ENCODE assay signal across 9 cellular contexts in the genomic region with DNA sequence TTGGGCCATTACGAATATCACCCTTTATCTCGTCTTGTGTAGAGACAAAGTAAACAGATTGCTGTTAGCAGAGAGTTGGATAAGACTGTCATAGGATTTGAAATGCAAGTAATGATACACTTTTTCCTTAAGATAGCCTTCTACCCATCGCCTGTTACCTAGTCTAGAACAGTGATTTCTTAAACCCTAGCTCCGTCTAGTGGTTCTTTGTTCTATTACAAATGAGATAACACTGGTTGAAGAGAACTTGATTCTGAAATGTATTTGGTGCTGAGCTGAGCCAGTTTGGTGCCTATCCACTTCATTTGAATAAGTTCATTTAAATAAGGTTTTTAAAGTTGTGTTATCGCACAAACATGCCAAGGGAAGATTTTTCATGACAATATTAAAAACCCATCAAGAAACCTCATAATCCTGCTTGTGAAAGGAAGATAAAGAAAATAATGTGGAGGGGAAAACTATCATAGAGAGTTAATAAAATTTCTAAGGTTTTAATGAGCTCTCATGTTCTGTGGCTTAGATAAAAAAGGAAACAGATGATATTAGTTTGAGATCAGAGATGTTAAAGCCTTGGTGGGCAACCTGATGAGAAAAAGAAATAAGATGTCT. TPM values are rescaled to one million over a fixed set of nuclear protein-coding genes. Genes with fewer than 3 reads are reported as not detected.
DNase-seq lines count a peak whose midpoint lies in the region; ATAC-seq and TF ChIP-seq lines count a peak whose summit lies in the region.
"Had no signal": no experiment of that assay in that cellular context is flagged by ENCODE, and none has a peak within 500 bp of the region (broad histone marks: within the 10 kb centered on the region; RNA-seq: fewer than 3 reads in every experiment).

No MANE protein-coding gene starts in this region.

- TF ChIP-seq CTCF in natural killer cell (IDR thresholded peaks at IDR 0.05): peak; percentile 15
- peak in 3 of 4 experiments; percentile 38 to 68 (median 58) for TF ChIP-seq CTCF in gastroesophageal sphincter (IDR thresholded peaks at IDR 0.05)
- peak; percentile 54 for TF ChIP-seq CTCF in psoas muscle (IDR thresholded peaks at IDR 0.05)

- H3K36me3 Mint-ChIP-seq in natural killer cell: no peaks in the 10 kb centered on the region
- no peaks in the 10 kb centered on the region for H3K36me3 Mint-ChIP-seq in natural killer cell treated with Interleukin-12 subunit alpha and Interleukin-12 subunit beta and Interleukin-15 and Interleukin-18, amount 100 ng/mL, for 72 hours
- H3K36me3 Mint-ChIP-seq: activated naive CD4-positive, alpha-beta T cell treated with anti-CD3 and anti-CD28 coated beads, Interleukin-2, amount 50 U/mL, for 72 hours had no signal

- WGBS in gastroesophageal sphincter (ENCODE audit: low coverage in 1 of 2), 2 donors: 15 to 16% methylated on average over 5 of the region's 5 CpGs
- 29 to 36% (median 30%) methylated on average over 5 of the region's 5 CpGs for WGBS in psoas muscle, 3 donors

- no peak for ATAC-seq in natural killer cell
- ATAC-seq in natural killer cell treated with Interleukin-12 subunit alpha and Interleukin-12 subunit beta and Interleukin-15 and Interleukin-18, amount 100 ng/mL, for 72 hours: no peak
- no peak for ATAC-seq in gastroesophageal sphincter
- ATAC-seq in psoas muscle: peak in 2 of 4 donors; percentile 45 to 68
- no peak for ATAC-seq in HG03135 (IDR thresholded peaks at IDR 0.05; ENCODE audit: unreplicated experiment)

- no peak for TF ChIP-seq POLR2A in gastroesophageal sphincter (IDR thresholded peaks at IDR 0.05)

- peaks cover 0 to 12% of the 10 kb centered on the region in 2 donors for H3K4me1 Mint-ChIP-seq in natural killer cell
- peaks cover 5 to 6% of the 10 kb centered on the region in 2 donors for H3K4me1 Mint-ChIP-seq in natural killer cell treated with Interleukin-12 subunit alpha and Interleukin-12 subunit beta and Interleukin-15 and Interleukin-18, amount 100 ng/mL, for 72 hours (ENCODE audit: low read depth in 2 of 2)

- H3K9me3 ChIP-seq in gastroesophageal sphincter (no peaks in the 10 kb centered on the region), psoas muscle (no peaks in the 10 kb centered on the region)

- peaks cover 53 to 82% of the 10 kb centered on the region in 2 donors for H3K27me3 Mint-ChIP-seq in natural killer cell (ENCODE audit: low read depth in 2 of 2)
- H3K27me3 Mint-ChIP-seq in natural killer cell treated with Interleukin-12 subunit alpha and Interleukin-12 subunit beta and Interleukin-15 and Interleukin-18, amount 100 ng/mL, for 72 hours: peaks cover 44 to 73% of the 10 kb centered on the region in 2 donors

- DNase-seq in natural killer cell (no peak), NAMALWA (ENCODE audit: low spot score) (peak; percentile 61), SW480 (ENCODE audit: low spot score) (peak; percentile 70), psoas muscle (no peak)
- no peak for DNase-seq in natural killer cell treated with Interleukin-12 subunit alpha and Interleukin-12 subunit beta and Interleukin-15 and Interleukin-18, amount 100 ng/mL, for 72 hours (ENCODE audit: low spot score)
- no peak for DNase-seq in stimulated activated CD8-positive, alpha-beta memory T cell treated with anti-CD3 and anti-CD28 coated beads, Interleukin-4, amount 100 ng/mL, for 48 hours

- H3K4me3 ChIP-seq in gastroesophageal sphincter: no peak overlapping the region
- no peak overlapping the region for H3K4me3 ChIP-seq in psoas muscle

- intact Hi-C loops in natural killer cell (cut with micrococcal nuclease): loop anchor here (1.0 kb wide), 1 partner anchor 728 kb away; no protein-coding TSS in a partner anchor
- intact Hi-C loops in psoas muscle (cut with DNase I): loop anchor here in 1 of 2 donors (2.0 kb wide), 2 partner anchors 551 to 729 kb away; no protein-coding TSS in a partner anchor

- H3K9me3 Mint-ChIP-seq in natural killer cell: no peaks in the 10 kb centered on the region
- no peaks in the 10 kb centered on the region for H3K9me3 Mint-ChIP-seq in natural killer cell treated with Interleukin-12 subunit alpha and Interleukin-12 subunit beta and Interleukin-15 and Interleukin-18, amount 100 ng/mL, for 72 hours
- H3K9me3 Mint-ChIP-seq: activated naive CD4-positive, alpha-beta T cell treated with anti-CD3 and anti-CD28 coated beads, Interleukin-2, amount 50 U/mL, for 72 hours had no signal

- H3K27ac Mint-ChIP-seq in natural killer cell: no peak overlapping the region
- no peak overlapping the region for H3K27ac Mint-ChIP-seq in natural killer cell treated with Interleukin-12 subunit alpha and Interleukin-12 subunit beta and Interleukin-15 and Interleukin-18, amount 100 ng/mL, for 72 hours
- H3K27ac Mint-ChIP-seq: activated naive CD4-positive, alpha-beta T cell treated with anti-CD3 and anti-CD28 coated beads, Interleukin-2, amount 50 U/mL, for 72 hours had no signal

- no peak overlapping the region for H3K27ac ChIP-seq in gastroesophageal sphincter
- no peak overlapping the region for H3K27ac ChIP-seq in psoas muscle

- no peaks in the 10 kb centered on the region for H3K36me3 ChIP-seq in gastroesophageal sphincter
- H3K36me3 ChIP-seq in psoas muscle (ENCODE audit: insufficient read depth in 1 of 2, low read depth in 1 of 2): no peaks in the 10 kb centered on the region

- no peak overlapping the region for H3K4me3 Mint-ChIP-seq in natural killer cell
- no peak overlapping the region for H3K4me3 Mint-ChIP-seq in natural killer cell treated with Interleukin-12 subunit alpha and Interleukin-12 subunit beta and Interleukin-15 and Interleukin-18, amount 100 ng/mL, for 72 hours

- H3K27me3 ChIP-seq in gastroesophageal sphincter: peaks cover 45% of the 10 kb centered on the region
- peaks cover 0 to 63% (median 7%) of the 10 kb centered on the region in 3 donors for H3K27me3 ChIP-seq in psoas muscle (ENCODE audit: insufficient read depth in 3 of 3, low read length in 2 of 3)

- H3K4me1 ChIP-seq in gastroesophageal sphincter (peaks cover 0 to 20% (median 4%) of the 10 kb centered on the region in 3 donors), psoas muscle (peaks cover 8% of the 10 kb centered on the region)

- TF ChIP-seq EP300 in gastroesophageal sphincter (IDR thresholded peaks at IDR 0.05): no peak

RNA-seq across cellular contexts. Expression of a gene that starts 1.5 kb away (rescaled TPM):
- total RNA-seq in natural killer cell (not detected), gastroesophageal sphincter (1 to 10 TPM in 2 of 4 donors, under 1 TPM in 2; 0.15 to 2.3 (median 1.2) TPM), psoas muscle (under 1 TPM; 0.10 to 0.22 (median 0.21) TPM)
- total RNA-seq in natural killer cell treated with Interleukin-12 subunit alpha and Interleukin-12 subunit beta and Interleukin-15 and Interleukin-18, amount 100 ng/mL, for 72 hours: not detected
- polyA plus RNA-seq in psoas muscle: under 1 TPM; 0.12 to 0.17 (median 0.13) TPM
- total RNA-seq: activated naive CD4-positive, alpha-beta T cell treated with anti-CD3 and anti-CD28 coated beads, Interleukin-2, amount 50 U/mL, for 72 hours had no signal

Comparison
In these comparisons a context has a peak if more than half of its experiments do, and no peak if none do; other contexts are left out.
1. DNase-seq: peak in NAMALWA (single experiment) and SW480 (single experiment); none in natural killer cell (single experiment), natural killer cell treated with Interleukin-12 subunit alpha and Interleukin-12 subunit beta and Interleukin-15 and Interleukin-18, amount 100 ng/mL, for 72 hours (single experiment), psoas muscle (0 of 2) and stimulated activated CD8-positive, alpha-beta memory T cell treated with anti-CD3 and anti-CD28 coated beads, Interleukin-4, amount 100 ng/mL, for 48 hours (single experiment).
2. Peak in every context shown above with its lines, with median percentiles within 50 percentile points of each other: CTCF ChIP-seq.